11 cellular contexts compared by ENCODE assay signal in the genomic region with DNA sequence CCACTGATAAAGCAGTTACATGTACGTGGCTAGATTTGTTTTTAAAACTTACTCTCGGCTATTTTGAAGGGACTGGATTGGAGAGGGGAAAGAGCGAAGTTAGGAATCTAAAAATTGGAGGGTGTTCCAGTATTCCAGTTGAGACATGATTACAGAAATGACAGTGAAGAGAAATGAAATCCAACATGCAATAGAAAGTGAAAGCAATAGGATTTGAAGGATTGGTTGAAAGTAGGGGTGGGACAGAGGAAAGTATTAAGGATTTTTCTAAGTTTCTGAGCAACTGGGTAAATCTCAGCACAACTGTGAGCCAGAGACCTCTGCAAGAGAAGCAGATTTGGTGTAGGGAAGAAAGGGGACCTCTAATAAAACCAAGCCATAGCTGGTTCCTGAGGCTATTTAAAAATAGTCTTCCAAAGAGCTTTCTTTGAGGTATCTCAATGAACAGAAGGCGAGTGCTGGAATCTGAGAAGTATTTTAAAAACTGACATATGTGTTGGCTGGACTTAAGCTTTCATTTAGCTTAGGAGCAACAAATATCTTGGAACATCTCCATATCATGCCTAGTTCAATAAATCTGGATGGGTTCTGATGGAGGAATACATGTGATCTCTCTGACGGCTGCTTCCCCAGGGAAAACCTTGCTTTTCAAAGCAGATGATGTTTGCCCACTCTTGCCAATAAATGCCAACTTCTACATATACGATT.
DNase-seq lines count a peak whose midpoint lies in the region; ATAC-seq and TF ChIP-seq lines count a peak whose summit lies in the region.
"Had no signal": no experiment of that assay in that cellular context is flagged by ENCODE, and none has a peak within 500 bp of the region (broad histone marks: within the 10 kb centered on the region; RNA-seq: fewer than 3 reads in every experiment).

No MANE protein-coding gene starts in this region.

- DNase-seq in AG10803 (ENCODE audit: low read depth) (peak; percentile 34), brain microvascular endothelial cell (no peak), left ventricle myocardium inferior (no peak), NCI-H187 (lab: John Stamatoyannopoulos, UW) (no peak), cortex of kidney (lab: John Stamatoyannopoulos, UW) (no peak), 8988T (no peak)
- DNase-seq in activated T-cell treated with anti-CD3 and anti-CD28 coated beads, Interleukin-2, amount 50 U/mL, for 72 hours, result no peak
- DNase-seq: activated CD8-positive, alpha-beta memory T cell treated with anti-CD3 and anti-CD28 coated beads, Interleukin-2, amount 50 U/mL, for 48 hours; NCI-H1105; occipital lobe had no signal

- TF ChIP-seq CTCF in AG10803 (conservative IDR thresholded peaks at IDR 0.05; ENCODE audit: low read length) (no peak), brain microvascular endothelial cell (IDR thresholded peaks at IDR 0.05; ENCODE audit: low read depth, low read length, missing control alignments) (no peak), left ventricle myocardium inferior (IDR thresholded peaks at IDR 0.05; ENCODE audit: borderline replicate concordance) (no peak)

- no peak overlapping the region for H3K4me3 Mint-ChIP-seq in activated T-cell treated with anti-CD3 and anti-CD28 coated beads, Interleukin-2, amount 50 U/mL, for 72 hours

- no peaks in the 10 kb centered on the region for H3K4me1 Mint-ChIP-seq in activated T-cell treated with anti-CD3 and anti-CD28 coated beads, Interleukin-2, amount 50 U/mL, for 72 hours (ENCODE audit: low read depth)

- H3K36me3 ChIP-seq in brain microvascular endothelial cell (replicated peaks) (no peaks in the 10 kb centered on the region), left ventricle myocardium inferior (no peaks in the 10 kb centered on the region), rectal smooth muscle tissue (ENCODE audit: control insufficient read depth, insufficient read depth, low read length) (no peaks in the 10 kb centered on the region)

- H3K9ac ChIP-seq in rectal smooth muscle tissue (ENCODE audit: low read length), result no peak overlapping the region

- H3K27me3 Mint-ChIP-seq in activated T-cell treated with anti-CD3 and anti-CD28 coated beads, Interleukin-2, amount 50 U/mL, for 72 hours (ENCODE audit: low read depth), result no peaks in the 10 kb centered on the region

- in situ Hi-C loops in brain microvascular endothelial cell (cut with HindIII; ENCODE audit: low pct_ligation_motif_present, low sequenced_read_pairs), result no loop called here

- intact Hi-C loops in left ventricle myocardium inferior (cut with micrococcal nuclease), result loop anchor here (10.0 kb wide), 1 partner anchor 121 kb away; no protein-coding TSS in a partner anchor

- H3K4me3 ChIP-seq in AG10803 (ENCODE audit: low read length) (peak overlapping the region; percentile 35), brain microvascular endothelial cell (ENCODE audit: low read depth, low read length) (peak overlapping the region; percentile 18), left ventricle myocardium inferior (peak overlapping the region; percentile 50), rectal smooth muscle tissue (ENCODE audit: low read length) (peak overlapping the region; percentile 24)

- no peaks in the 10 kb centered on the region for H3K36me3 Mint-ChIP-seq in activated T-cell treated with anti-CD3 and anti-CD28 coated beads, Interleukin-2, amount 50 U/mL, for 72 hours (ENCODE audit: insufficient read depth in 2 of 2)

- H3K4me1 ChIP-seq in left ventricle myocardium inferior (peaks cover 28% of the 10 kb centered on the region), rectal smooth muscle tissue (ENCODE audit: control insufficient read depth, insufficient read depth, low read length) (peaks cover 10% of the 10 kb centered on the region)

- H3K27ac ChIP-seq in brain microvascular endothelial cell, result no peak overlapping the region
- peak overlapping the region; percentile 63 for H3K27ac ChIP-seq in left ventricle myocardium inferior (replicated peaks)
- H3K27ac ChIP-seq in rectal smooth muscle tissue (ENCODE audit: low read depth, low read length), result peak overlapping the region; percentile 11

- ATAC-seq in activated T-cell treated with anti-CD3 and anti-CD28 coated beads, Interleukin-2, amount 50 U/mL, for 72 hours (replicated peaks in 1 of 2), result no peak

- H3K9me3 Mint-ChIP-seq in activated T-cell treated with anti-CD3 and anti-CD28 coated beads, Interleukin-2, amount 50 U/mL, for 72 hours, result peaks cover 0 to 1% of the 10 kb centered on the region in 2 donors

- H3K27ac Mint-ChIP-seq in activated T-cell treated with anti-CD3 and anti-CD28 coated beads, Interleukin-2, amount 50 U/mL, for 72 hours, result no peak overlapping the region

- H3K9me3 ChIP-seq in left ventricle myocardium inferior (replicated peaks), result no peaks in the 10 kb centered on the region

- H3K27me3 ChIP-seq in brain microvascular endothelial cell (replicated peaks), result no peaks in the 10 kb centered on the region
- H3K27me3 ChIP-seq in left ventricle myocardium inferior (ENCODE audit: low read depth), result no peaks in the 10 kb centered on the region
- no peaks in the 10 kb centered on the region for H3K27me3 ChIP-seq in rectal smooth muscle tissue (ENCODE audit: control insufficient read depth, insufficient read depth, low read length)
